ENCODE assay signal across 11 cellular contexts in genomic region chr5:34538026-34538672, GRCh38.
A peak's percentile ranks its signal among the peaks of the same experiment; 100 is the strongest.
DNase-seq lines count a peak whose midpoint lies in the region; ATAC-seq and TF ChIP-seq lines count a peak whose summit lies in the region.
"Had no signal": no experiment of that assay in that cellular context is flagged by ENCODE, and none has a peak within 500 bp of the region (broad histone marks: within the 10 kb centered on the region; RNA-seq: fewer than 3 reads in every experiment).

No MANE protein-coding gene starts in this region.

- H3K4me3 ChIP-seq in HEK293 (ENCODE audit: low read depth, low read length) (no peak overlapping the region), body of pancreas (no peak overlapping the region), vagina (no peak overlapping the region)
- no peak overlapping the region for H3K4me3 ChIP-seq in naive thymus-derived CD4-positive, alpha-beta T cell (ENCODE audit: low read length)
- H3K4me3 ChIP-seq: uterus had no signal

- CTCF ChIA-PET in HEK293 (lab: Yijun Ruan, JAX), result interaction anchor here (0.5 to 1.9 kb wide), 10 partner anchors 10 to 361 kb away, joined by 3 to 8 read pairs (median 4); no protein-coding TSS in a partner anchor
- CTCF ChIA-PET in naive thymus-derived CD4-positive, alpha-beta T cell (lab: Charles Lee), result no interaction called here

- H3K27ac ChIP-seq in HEK293 (ENCODE audit: extremely low read depth, low read depth, low read length) (no peak overlapping the region), body of pancreas (no peak overlapping the region), vagina (no peak overlapping the region)
- no peak overlapping the region for H3K27ac ChIP-seq in naive thymus-derived CD4-positive, alpha-beta T cell (ENCODE audit: low read depth, low read length)
- H3K27ac ChIP-seq: uterus had no signal

- ATAC-seq in body of pancreas (no peak), GM19035 (IDR thresholded peaks at IDR 0.05; ENCODE audit: unreplicated experiment) (no peak), HG02981 (IDR thresholded peaks at IDR 0.05; ENCODE audit: unreplicated experiment) (no peak)
- ATAC-seq in naive thymus-derived CD4-positive, alpha-beta T cell, result peak; percentile 29

- no peak overlapping the region for H3K27ac Mint-ChIP-seq in naive thymus-derived CD4-positive, alpha-beta T cell
- H3K27ac Mint-ChIP-seq: T-helper 1 cell treated with Interleukin-12 subunit alpha and Interleukin-12 subunit beta and Interleukin-4 antibody, amounts not matched to agents 30 μg/mL and 1 μg/mL, for 36 hours had no signal

- H3K36me3 ChIP-seq in HEK293 (ENCODE audit: control insufficient read depth in 2 of 2, insufficient read depth in 1 of 2, low read length in 2 of 2) (no peaks in the 10 kb centered on the region), body of pancreas (replicated peaks in 1 of 2; ENCODE audit: insufficient read depth in 1 of 2, low read depth in 2 of 2) (no peaks in the 10 kb centered on the region), vagina (no peaks in the 10 kb centered on the region)
- H3K36me3 ChIP-seq in naive thymus-derived CD4-positive, alpha-beta T cell (ENCODE audit: control insufficient read depth in 2 of 3, insufficient read depth in 3 of 3, low read length in 3 of 3), result no peaks in the 10 kb centered on the region
- H3K36me3 ChIP-seq: uterus had no signal

- WGBS in body of pancreas, 2 donors, result 78 to 99% methylated on average over 3 of the region's 3 CpGs

- peaks cover 0 to 6% (median 0%) of the 10 kb centered on the region in 7 donors for H3K4me1 Mint-ChIP-seq in naive thymus-derived CD4-positive, alpha-beta T cell

- no peak overlapping the region for H3K4me3 Mint-ChIP-seq in naive thymus-derived CD4-positive, alpha-beta T cell
- H3K4me3 Mint-ChIP-seq: T-helper 1 cell treated with Interleukin-12 subunit alpha and Interleukin-12 subunit beta and Interleukin-4 antibody, amounts not matched to agents 30 μg/mL and 1 μg/mL, for 36 hours had no signal

- H3K9me3 ChIP-seq in HEK293 (ENCODE audit: control insufficient read depth, insufficient read depth, low read depth, low read length) (no peaks in the 10 kb centered on the region), body of pancreas (no peaks in the 10 kb centered on the region), vagina (no peaks in the 10 kb centered on the region)
- no peaks in the 10 kb centered on the region for H3K9me3 ChIP-seq in naive thymus-derived CD4-positive, alpha-beta T cell (ENCODE audit: control insufficient read depth in 2 of 3, low read length in 3 of 3)
- H3K9me3 ChIP-seq: uterus had no signal

- H3K36me3 Mint-ChIP-seq in naive thymus-derived CD4-positive, alpha-beta T cell, result peaks cover 0 to 4% (median 0%) of the 10 kb centered on the region in 5 donors

- peak; percentile 52 for DNase-seq in CD1c-positive myeloid dendritic cell (ENCODE audit: extremely low spot score)
- peak in 3 of 4 donors; percentile 52 to 54 (median 54) for DNase-seq in body of pancreas
- DNase-seq in naive thymus-derived CD4-positive, alpha-beta T cell, result peak in 1 of 9 donors; percentile 23
- no peak for DNase-seq in vagina (ENCODE audit: extremely low spot score in 2 of 2)
- DNase-seq in NCI-H446 treated with DMSO at 0.1 percent for 48 hours (lab: John Stamatoyannopoulos, UW), result no peak
- DNase-seq: NCI-H1092, uterus had no signal

- TF ChIP-seq POLR2A in body of pancreas (IDR thresholded peaks at IDR 0.05) (no peak), vagina (IDR thresholded peaks at IDR 0.05) (no peak)

- no peaks in the 10 kb centered on the region for H3K27me3 ChIP-seq in body of pancreas
- H3K27me3 ChIP-seq in naive thymus-derived CD4-positive, alpha-beta T cell (ENCODE audit: control insufficient read depth in 2 of 2, insufficient read depth in 2 of 2, low read length in 2 of 2), result no peaks in the 10 kb centered on the region
- no peaks in the 10 kb centered on the region for H3K27me3 ChIP-seq in vagina
- H3K27me3 ChIP-seq: uterus had no signal

- intact Hi-C loops in body of pancreas (cut with DNase I), result no loop called here
- intact Hi-C loops in naive thymus-derived CD4-positive, alpha-beta T cell (cut with micrococcal nuclease), result no loop called here
- intact Hi-C loops in vagina (cut with DNase I), result loop anchor here (10.0 kb wide), 1 partner anchor 53 kb away; no protein-coding TSS in a partner anchor

- POLR2A ChIA-PET in HEK293 (lab: Yijun Ruan, JAX), result no interaction called here
- POLR2A ChIA-PET in naive thymus-derived CD4-positive, alpha-beta T cell (lab: Charles Lee), result no interaction called here

- peaks cover 0 to 8% (median 4%) of the 10 kb centered on the region in 11 donors for H3K9me3 Mint-ChIP-seq in naive thymus-derived CD4-positive, alpha-beta T cell
- H3K9me3 Mint-ChIP-seq: T-helper 1 cell treated with Interleukin-12 subunit alpha and Interleukin-12 subunit beta and Interleukin-4 antibody, amounts not matched to agents 30 μg/mL and 1 μg/mL, for 36 hours had no signal

- H3K4me1 ChIP-seq in HEK293 (ENCODE audit: control insufficient read depth, insufficient read depth, low read length) (no peaks in the 10 kb centered on the region; the same call in 1 of the 2 replicates), body of pancreas (peaks cover 9% of the 10 kb centered on the region), vagina (peaks cover 7% of the 10 kb centered on the region)
- no peaks in the 10 kb centered on the region for H3K4me1 ChIP-seq in naive thymus-derived CD4-positive, alpha-beta T cell (ENCODE audit: control insufficient read depth in 2 of 2, insufficient read depth in 2 of 2, low read length in 2 of 2)
- H3K4me1 ChIP-seq: uterus had no signal

- TF ChIP-seq CTCF in HEK293 (tag by site-specific recombination; IDR thresholded peaks at IDR 0.05) (0 out of 2 replicates have a peak, but pooled peaks have one; percentile 18), body of pancreas (IDR thresholded peaks at IDR 0.05) (peak in 5 of 7 experiments; percentile 15 to 68 (median 50)), vagina (IDR thresholded peaks at IDR 0.05) (no peak)

- H3K27me3 Mint-ChIP-seq in naive thymus-derived CD4-positive, alpha-beta T cell, result peaks cover 7 to 45% (median 38%) of the 10 kb centered on the region in 5 donors

TF ChIP-seq in HEK293, 187 proteins besides CTCF, POLR2A, EP300 and RAD21:
- TF ChIP-seq ZNF16 (tag by site-specific recombination; IDR thresholded peaks at IDR 0.05; ENCODE audit: low read depth) (no peak), FEZF1 (tag by site-specific recombination; IDR thresholded peaks at IDR 0.05) (no peak), ZNF335 (tag by site-specific recombination; conservative IDR thresholded peaks at IDR 0.05) (no peak), ZNF19 (tag by site-specific recombination; IDR thresholded peaks at IDR 0.05; ENCODE audit: low read depth) (no peak), MZF1 (tag by site-specific recombination; IDR thresholded peaks at IDR 0.05; ENCODE audit: borderline replicate concordance) (no peak), ZNF561 (tag by site-specific recombination; IDR thresholded peaks at IDR 0.05; ENCODE audit: borderline replicate concordance) (no peak), PRDM1 (tag by site-specific recombination; IDR thresholded peaks at IDR 0.05) (no peak), HOXC10 (CRISPR knock-in tag; IDR thresholded peaks at IDR 0.05) (no peak), ZNF426 (tag by site-specific recombination; IDR thresholded peaks at IDR 0.05) (no peak), ZNF10 (tag by site-specific recombination; IDR thresholded peaks at IDR 0.05) (no peak), ZNF600 (tag by site-specific recombination; IDR thresholded peaks at IDR 0.05) (no peak)

Comparison
In these comparisons a context has a peak if more than half of its experiments do, and no peak if none do; other contexts are left out.
1. DNase-seq: peak in CD1c-positive myeloid dendritic cell (single experiment) and body of pancreas (3 of 4); none in vagina (0 of 2) and NCI-H446 treated with DMSO at 0.1 percent for 48 hours (single experiment).
2. CTCF ChIP-seq: peak in HEK293 (single experiment) and body of pancreas (5 of 7); none in vagina (0 of 3).